2 cellular contexts compared by ENCODE assay signal in the genomic region with DNA sequence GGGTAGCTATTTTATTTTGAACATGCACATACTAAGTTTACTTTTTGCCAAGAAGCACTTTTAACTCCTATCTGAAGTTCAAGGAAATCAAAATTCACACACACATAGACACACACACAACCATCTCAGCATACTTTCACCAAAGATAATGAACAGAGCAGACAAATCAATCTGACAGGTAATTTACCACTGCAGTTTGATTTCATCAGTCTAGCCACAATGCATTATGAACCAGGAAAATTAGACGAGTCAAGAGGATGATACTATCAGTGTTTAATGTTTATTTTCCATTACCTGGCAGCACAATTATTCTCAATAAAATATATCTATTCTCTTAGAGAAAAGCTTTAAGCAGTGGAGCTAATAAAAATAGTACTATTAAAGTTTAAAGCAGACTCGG.
TF ChIP-seq lines count a peak whose summit lies in the region.

No MANE protein-coding gene starts in this region.

TF ChIP-seq in IMR-90, 13 proteins besides CTCF, POLR2A, EP300 and RAD21 (continued from another document):
- TF ChIP-seq, protein P1, sequence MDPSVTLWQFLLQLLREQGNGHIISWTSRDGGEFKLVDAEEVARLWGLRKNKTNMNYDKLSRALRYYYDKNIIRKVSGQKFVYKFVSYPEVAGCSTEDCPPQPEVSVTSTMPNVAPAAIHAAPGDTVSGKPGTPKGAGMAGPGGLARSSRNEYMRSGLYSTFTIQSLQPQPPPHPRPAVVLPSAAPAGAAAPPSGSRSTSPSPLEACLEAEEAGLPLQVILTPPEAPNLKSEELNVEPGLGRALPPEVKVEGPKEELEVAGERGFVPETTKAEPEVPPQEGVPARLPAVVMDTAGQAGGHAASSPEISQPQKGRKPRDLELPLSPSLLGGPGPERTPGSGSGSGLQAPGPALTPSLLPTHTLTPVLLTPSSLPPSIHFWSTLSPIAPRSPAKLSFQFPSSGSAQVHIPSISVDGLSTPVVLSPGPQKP (IDR thresholded peaks at IDR 0.05; ENCODE audit: borderline replicate concordance, low read depth, low read length): no peak
- TF ChIP-seq BHLHE40 (IDR thresholded peaks at IDR 0.05; ENCODE audit: low read depth, low read length): no peak
TF ChIP-seq in IMR-90: peak in this region for 0.

TF ChIP-seq in SK-N-SH treated with all-trans-retinoic acid at 6 μM for 48 hours, 23 proteins besides CTCF, POLR2A, EP300 and RAD21 (continued from another document):
- TF ChIP-seq, protein P2, sequence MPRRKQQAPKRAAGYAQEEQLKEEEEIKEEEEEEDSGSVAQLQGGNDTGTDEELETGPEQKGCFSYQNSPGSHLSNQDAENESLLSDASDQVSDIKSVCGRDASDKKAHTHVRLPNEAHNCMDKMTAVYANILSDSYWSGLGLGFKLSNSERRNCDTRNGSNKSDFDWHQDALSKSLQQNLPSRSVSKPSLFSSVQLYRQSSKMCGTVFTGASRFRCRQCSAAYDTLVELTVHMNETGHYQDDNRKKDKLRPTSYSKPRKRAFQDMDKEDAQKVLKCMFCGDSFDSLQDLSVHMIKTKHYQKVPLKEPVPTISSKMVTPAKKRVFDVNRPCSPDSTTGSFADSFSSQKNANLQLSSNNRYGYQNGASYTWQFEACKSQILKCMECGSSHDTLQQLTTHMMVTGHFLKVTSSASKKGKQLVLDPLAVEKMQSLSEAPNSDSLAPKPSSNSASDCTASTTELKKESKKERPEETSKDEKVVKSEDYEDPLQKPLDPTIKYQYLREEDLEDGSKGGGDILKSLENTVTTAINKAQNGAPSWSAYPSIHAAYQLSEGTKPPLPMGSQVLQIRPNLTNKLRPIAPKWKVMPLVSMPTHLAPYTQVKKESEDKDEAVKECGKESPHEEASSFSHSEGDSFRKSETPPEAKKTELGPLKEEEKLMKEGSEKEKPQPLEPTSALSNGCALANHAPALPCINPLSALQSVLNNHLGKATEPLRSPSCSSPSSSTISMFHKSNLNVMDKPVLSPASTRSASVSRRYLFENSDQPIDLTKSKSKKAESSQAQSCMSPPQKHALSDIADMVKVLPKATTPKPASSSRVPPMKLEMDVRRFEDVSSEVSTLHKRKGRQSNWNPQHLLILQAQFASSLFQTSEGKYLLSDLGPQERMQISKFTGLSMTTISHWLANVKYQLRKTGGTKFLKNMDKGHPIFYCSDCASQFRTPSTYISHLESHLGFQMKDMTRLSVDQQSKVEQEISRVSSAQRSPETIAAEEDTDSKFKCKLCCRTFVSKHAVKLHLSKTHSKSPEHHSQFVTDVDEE (CRISPR knock-in tag; IDR thresholded peaks at IDR 0.05): 0 out of 2 replicates have a peak, but pooled peaks have one; percentile 51
- TF ChIP-seq, protein P3, sequence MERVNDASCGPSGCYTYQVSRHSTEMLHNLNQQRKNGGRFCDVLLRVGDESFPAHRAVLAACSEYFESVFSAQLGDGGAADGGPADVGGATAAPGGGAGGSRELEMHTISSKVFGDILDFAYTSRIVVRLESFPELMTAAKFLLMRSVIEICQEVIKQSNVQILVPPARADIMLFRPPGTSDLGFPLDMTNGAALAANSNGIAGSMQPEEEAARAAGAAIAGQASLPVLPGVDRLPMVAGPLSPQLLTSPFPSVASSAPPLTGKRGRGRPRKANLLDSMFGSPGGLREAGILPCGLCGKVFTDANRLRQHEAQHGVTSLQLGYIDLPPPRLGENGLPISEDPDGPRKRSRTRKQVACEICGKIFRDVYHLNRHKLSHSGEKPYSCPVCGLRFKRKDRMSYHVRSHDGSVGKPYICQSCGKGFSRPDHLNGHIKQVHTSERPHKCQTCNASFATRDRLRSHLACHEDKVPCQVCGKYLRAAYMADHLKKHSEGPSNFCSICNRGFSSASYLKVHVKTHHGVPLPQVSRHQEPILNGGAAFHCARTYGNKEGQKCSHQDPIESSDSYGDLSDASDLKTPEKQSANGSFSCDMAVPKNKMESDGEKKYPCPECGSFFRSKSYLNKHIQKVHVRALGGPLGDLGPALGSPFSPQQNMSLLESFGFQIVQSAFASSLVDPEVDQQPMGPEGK (CRISPR knock-in tag; IDR thresholded peaks at IDR 0.05; ENCODE audit: borderline replicate concordance): no peak
- no peak for TF ChIP-seq ZFP30 (CRISPR knock-in tag; IDR thresholded peaks at IDR 0.05)
- no peak for TF ChIP-seq BACH2 (CRISPR knock-in tag; IDR thresholded peaks at IDR 0.05; ENCODE audit: borderline replicate concordance)
- TF ChIP-seq CSDC2 (CRISPR knock-in tag; IDR thresholded peaks at IDR 0.05): no peak
- TF ChIP-seq TCF4 (CRISPR knock-in tag; IDR thresholded peaks at IDR 0.05; ENCODE audit: borderline replicate concordance): 0 out of 2 replicates have a peak, but pooled peaks have one; percentile 22
- TF ChIP-seq, protein P4, sequence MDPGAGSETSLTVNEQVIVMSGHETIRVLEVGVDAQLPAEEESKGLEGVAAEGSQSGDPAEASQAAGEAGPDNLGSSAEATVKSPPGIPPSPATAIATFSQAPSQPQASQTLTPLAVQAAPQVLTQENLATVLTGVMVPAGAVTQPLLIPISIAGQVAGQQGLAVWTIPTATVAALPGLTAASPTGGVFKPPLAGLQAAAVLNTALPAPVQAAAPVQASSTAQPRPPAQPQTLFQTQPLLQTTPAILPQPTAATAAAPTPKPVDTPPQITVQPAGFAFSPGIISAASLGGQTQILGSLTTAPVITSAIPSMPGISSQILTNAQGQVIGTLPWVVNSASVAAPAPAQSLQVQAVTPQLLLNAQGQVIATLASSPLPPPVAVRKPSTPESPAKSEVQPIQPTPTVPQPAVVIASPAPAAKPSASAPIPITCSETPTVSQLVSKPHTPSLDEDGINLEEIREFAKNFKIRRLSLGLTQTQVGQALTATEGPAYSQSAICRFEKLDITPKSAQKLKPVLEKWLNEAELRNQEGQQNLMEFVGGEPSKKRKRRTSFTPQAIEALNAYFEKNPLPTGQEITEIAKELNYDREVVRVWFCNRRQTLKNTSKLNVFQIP (CRISPR knock-in tag; IDR thresholded peaks at IDR 0.05; ENCODE audit: borderline replicate concordance, low read depth): no peak
- TF ChIP-seq TOX (CRISPR knock-in tag; IDR thresholded peaks at IDR 0.05; ENCODE audit: borderline replicate concordance): no peak
- TF ChIP-seq ESRRG (CRISPR knock-in tag; IDR thresholded peaks at IDR 0.05): no peak
- TF ChIP-seq PPARA (CRISPR knock-in tag; IDR thresholded peaks at IDR 0.05; ENCODE audit: borderline replicate concordance): no peak
- TF ChIP-seq ZNF565 (CRISPR knock-in tag; conservative IDR thresholded peaks at IDR 0.05; ENCODE audit: low read depth): no peak
- TF ChIP-seq, protein P5, sequence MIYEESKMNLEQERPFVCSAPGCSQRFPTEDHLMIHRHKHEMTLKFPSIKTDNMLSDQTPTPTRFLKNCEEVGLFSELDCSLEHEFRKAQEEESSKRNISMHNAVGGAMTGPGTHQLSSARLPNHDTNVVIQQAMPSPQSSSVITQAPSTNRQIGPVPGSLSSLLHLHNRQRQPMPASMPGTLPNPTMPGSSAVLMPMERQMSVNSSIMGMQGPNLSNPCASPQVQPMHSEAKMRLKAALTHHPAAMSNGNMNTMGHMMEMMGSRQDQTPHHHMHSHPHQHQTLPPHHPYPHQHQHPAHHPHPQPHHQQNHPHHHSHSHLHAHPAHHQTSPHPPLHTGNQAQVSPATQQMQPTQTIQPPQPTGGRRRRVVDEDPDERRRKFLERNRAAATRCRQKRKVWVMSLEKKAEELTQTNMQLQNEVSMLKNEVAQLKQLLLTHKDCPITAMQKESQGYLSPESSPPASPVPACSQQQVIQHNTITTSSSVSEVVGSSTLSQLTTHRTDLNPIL (CRISPR knock-in tag; IDR thresholded peaks at IDR 0.05; ENCODE audit: low read depth): no peak
- TF ChIP-seq ARNTL (CRISPR knock-in tag; IDR thresholded peaks at IDR 0.05; ENCODE audit: borderline replicate concordance, low read depth): no peak
- TF ChIP-seq, protein P6, sequence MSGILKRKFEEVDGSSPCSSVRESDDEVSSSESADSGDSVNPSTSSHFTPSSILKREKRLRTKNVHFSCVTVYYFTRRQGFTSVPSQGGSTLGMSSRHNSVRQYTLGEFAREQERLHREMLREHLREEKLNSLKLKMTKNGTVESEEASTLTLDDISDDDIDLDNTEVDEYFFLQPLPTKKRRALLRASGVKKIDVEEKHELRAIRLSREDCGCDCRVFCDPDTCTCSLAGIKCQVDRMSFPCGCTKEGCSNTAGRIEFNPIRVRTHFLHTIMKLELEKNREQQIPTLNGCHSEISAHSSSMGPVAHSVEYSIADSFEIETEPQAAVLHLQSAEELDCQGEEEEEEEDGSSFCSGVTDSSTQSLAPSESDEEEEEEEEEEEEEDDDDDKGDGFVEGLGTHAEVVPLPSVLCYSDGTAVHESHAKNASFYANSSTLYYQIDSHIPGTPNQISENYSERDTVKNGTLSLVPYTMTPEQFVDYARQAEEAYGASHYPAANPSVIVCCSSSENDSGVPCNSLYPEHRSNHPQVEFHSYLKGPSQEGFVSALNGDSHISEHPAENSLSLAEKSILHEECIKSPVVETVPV (CRISPR knock-in tag; IDR thresholded peaks at IDR 0.05): no peak
- TF ChIP-seq SNAI2 (CRISPR knock-in tag; IDR thresholded peaks at IDR 0.05): no peak
- TF ChIP-seq ZFP3 (CRISPR knock-in tag; IDR thresholded peaks at IDR 0.05): 0 out of 2 replicates have a peak, but pooled peaks have one; percentile 51
- no peak for TF ChIP-seq RARB (CRISPR knock-in tag; IDR thresholded peaks at IDR 0.05)
